Comparison of ENCODE assay signal across 1 cellular context in the genomic region with DNA sequence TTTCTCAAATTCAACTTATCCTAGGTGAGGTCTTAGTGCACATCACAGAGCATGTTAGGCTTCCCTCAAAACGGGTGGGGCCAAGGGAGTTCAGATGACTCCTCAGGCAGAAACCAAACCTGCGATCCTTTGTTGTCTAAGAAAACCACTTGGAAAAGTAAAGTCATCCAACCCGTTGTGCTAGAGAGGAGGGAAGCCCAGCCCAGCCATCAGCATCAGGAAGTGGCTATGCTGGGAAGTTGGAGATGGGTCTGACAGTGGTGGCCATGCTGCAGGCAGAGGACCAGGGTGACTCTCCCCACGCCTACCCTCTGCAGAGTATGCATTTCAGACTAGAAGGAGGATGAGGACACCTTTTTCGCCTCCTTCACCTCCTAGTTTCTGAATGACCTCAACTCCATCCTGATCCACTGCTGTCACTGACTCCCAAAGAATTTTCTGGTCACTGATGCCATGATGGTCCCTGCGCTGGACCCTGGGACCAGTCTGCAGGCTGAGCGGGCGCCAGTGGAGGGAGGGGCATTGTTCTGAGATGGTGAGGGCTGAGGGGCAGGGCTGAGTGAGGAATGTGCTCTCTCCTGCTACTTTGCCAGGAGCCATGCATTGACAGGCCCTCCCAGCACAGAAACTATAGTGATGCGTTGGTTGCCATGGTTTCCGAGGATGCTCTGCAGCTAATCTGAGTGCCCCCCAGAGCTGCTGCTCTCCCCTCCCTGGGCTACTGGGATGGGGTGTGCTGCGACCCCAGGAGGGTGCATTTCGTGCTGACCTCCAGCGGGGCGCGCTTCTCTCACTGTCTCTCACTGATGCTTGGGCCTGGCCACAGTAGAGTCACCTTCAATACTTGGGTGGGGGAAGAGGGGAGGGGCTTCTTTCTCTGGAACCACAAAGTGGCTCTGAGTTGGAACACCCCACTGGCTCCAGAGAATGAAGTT.
TF ChIP-seq lines count a peak whose summit lies in the region.

No MANE protein-coding gene starts in this region.

TF ChIP-seq in HepG2, 621 proteins besides CTCF, POLR2A, EP300 and RAD21 (continued from another document and continues in another):
- TF ChIP-seq, protein P1, sequence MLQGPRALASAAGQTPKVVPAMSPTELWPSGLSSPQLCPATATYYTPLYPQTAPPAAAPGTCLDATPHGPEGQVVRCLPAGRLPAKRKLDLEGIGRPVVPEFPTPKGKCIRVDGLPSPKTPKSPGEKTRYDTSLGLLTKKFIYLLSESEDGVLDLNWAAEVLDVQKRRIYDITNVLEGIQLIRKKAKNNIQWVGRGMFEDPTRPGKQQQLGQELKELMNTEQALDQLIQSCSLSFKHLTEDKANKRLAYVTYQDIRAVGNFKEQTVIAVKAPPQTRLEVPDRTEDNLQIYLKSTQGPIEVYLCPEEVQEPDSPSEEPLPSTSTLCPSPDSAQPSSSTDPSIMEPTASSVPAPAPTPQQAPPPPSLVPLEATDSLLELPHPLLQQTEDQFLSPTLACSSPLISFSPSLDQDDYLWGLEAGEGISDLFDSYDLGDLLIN (CRISPR knock-in tag; IDR thresholded peaks at IDR 0.05; ENCODE audit: borderline replicate concordance), result no peak
- TF ChIP-seq CEBPG (CRISPR knock-in tag; IDR thresholded peaks at IDR 0.05) (no peak), FOSL1 (CRISPR knock-in tag; IDR thresholded peaks at IDR 0.05; ENCODE audit: borderline replicate concordance) (no peak), POLR2AphosphoS2 (IDR thresholded peaks at IDR 0.05; ENCODE audit: low read depth, low read length) (no peak), ZMAT5 (CRISPR knock-in tag; IDR thresholded peaks at IDR 0.05; ENCODE audit: borderline replicate concordance, low read depth) (no peak), ZNF687 (CRISPR knock-in tag; IDR thresholded peaks at IDR 0.05) (peak; percentile 41), NR1H2 (CRISPR knock-in tag; IDR thresholded peaks at IDR 0.05; ENCODE audit: borderline replicate concordance, low read depth) (no peak), IKZF1 (IDR thresholded peaks at IDR 0.05) (no peak), SUZ12 (IDR thresholded peaks at IDR 0.05; ENCODE audit: low read depth, low read length) (no peak), ZNF562 (CRISPR knock-in tag; IDR thresholded peaks at IDR 0.05; ENCODE audit: borderline replicate concordance) (no peak), TOPORS (CRISPR knock-in tag; IDR thresholded peaks at IDR 0.05) (0 out of 2 replicates have a peak, but pooled peaks have one; percentile 40), HNRNPL (IDR thresholded peaks at IDR 0.05; ENCODE audit: low read depth, low read length) (no peak), ZNF652 (CRISPR knock-in tag; IDR thresholded peaks at IDR 0.05; ENCODE audit: borderline replicate concordance, low read depth) (no peak), HNRNPUL1 (IDR thresholded peaks at IDR 0.05; ENCODE audit: low read depth, low read length) (no peak), ZNF207 (IDR thresholded peaks at IDR 0.05; ENCODE audit: borderline replicate concordance) (no peak), TCF7L2 (IDR thresholded peaks at IDR 0.05; ENCODE audit: low read depth, low read length) (no peak), TSC22D2 (CRISPR knock-in tag; IDR thresholded peaks at IDR 0.05; ENCODE audit: borderline replicate concordance) (no peak), ZNF644 (CRISPR knock-in tag; IDR thresholded peaks at IDR 0.05; ENCODE audit: low read depth) (no peak), ATF4 (CRISPR knock-in tag; IDR thresholded peaks at IDR 0.05) (no peak), ZNF225 (CRISPR knock-in tag; IDR thresholded peaks at IDR 0.05) (no peak), ZNF784 (CRISPR knock-in tag; IDR thresholded peaks at IDR 0.05; ENCODE audit: borderline replicate concordance) (no peak), TIGD3 (CRISPR knock-in tag; IDR thresholded peaks at IDR 0.05; ENCODE audit: borderline replicate concordance) (0 out of 2 replicates have a peak, but pooled peaks have one; percentile 46), ZNF343 (CRISPR knock-in tag; IDR thresholded peaks at IDR 0.05) (no peak), ZMYM3 (CRISPR knock-in tag; IDR thresholded peaks at IDR 0.05) (no peak), CSRNP1 (CRISPR knock-in tag; IDR thresholded peaks at IDR 0.05) (0 out of 2 replicates have a peak, but pooled peaks have one; percentile 31), ZSCAN21 (CRISPR knock-in tag; IDR thresholded peaks at IDR 0.05; ENCODE audit: borderline replicate concordance) (no peak), ZNF281 (CRISPR knock-in tag; IDR thresholded peaks at IDR 0.05; ENCODE audit: borderline replicate concordance) (no peak), SMARCC2 (IDR thresholded peaks at IDR 0.05) (no peak)
- TF ChIP-seq, protein P2, sequence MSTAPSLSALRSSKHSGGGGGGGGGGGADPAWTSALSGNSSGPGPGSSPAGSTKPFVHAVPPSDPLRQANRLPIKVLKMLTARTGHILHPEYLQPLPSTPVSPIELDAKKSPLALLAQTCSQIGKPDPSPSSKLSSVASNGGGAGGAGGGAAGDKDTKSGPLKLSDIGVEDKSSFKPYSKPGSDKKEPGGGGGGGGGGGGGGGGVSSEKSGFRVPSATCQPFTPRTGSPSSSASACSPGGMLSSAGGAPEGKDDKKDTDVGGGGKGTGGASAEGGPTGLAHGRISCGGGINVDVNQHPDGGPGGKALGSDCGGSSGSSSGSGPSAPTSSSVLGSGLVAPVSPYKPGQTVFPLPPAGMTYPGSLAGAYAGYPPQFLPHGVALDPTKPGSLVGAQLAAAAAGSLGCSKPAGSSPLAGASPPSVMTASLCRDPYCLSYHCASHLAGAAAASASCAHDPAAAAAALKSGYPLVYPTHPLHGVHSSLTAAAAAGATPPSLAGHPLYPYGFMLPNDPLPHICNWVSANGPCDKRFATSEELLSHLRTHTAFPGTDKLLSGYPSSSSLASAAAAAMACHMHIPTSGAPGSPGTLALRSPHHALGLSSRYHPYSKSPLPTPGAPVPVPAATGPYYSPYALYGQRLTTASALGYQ (CRISPR knock-in tag; IDR thresholded peaks at IDR 0.05), result no peak
- TF ChIP-seq, protein P3, sequence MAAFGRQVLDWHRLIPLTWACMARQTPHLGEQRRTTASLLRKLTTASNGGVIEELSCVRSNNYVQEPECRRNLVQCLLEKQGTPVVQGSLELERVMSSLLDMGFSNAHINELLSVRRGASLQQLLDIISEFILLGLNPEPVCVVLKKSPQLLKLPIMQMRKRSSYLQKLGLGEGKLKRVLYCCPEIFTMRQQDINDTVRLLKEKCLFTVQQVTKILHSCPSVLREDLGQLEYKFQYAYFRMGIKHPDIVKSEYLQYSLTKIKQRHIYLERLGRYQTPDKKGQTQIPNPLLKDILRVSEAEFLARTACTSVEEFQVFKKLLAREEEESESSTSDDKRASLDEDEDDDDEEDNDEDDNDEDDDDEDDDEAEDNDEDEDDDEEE (CRISPR knock-in tag; IDR thresholded peaks at IDR 0.05), result no peak
- TF ChIP-seq, protein P4, sequence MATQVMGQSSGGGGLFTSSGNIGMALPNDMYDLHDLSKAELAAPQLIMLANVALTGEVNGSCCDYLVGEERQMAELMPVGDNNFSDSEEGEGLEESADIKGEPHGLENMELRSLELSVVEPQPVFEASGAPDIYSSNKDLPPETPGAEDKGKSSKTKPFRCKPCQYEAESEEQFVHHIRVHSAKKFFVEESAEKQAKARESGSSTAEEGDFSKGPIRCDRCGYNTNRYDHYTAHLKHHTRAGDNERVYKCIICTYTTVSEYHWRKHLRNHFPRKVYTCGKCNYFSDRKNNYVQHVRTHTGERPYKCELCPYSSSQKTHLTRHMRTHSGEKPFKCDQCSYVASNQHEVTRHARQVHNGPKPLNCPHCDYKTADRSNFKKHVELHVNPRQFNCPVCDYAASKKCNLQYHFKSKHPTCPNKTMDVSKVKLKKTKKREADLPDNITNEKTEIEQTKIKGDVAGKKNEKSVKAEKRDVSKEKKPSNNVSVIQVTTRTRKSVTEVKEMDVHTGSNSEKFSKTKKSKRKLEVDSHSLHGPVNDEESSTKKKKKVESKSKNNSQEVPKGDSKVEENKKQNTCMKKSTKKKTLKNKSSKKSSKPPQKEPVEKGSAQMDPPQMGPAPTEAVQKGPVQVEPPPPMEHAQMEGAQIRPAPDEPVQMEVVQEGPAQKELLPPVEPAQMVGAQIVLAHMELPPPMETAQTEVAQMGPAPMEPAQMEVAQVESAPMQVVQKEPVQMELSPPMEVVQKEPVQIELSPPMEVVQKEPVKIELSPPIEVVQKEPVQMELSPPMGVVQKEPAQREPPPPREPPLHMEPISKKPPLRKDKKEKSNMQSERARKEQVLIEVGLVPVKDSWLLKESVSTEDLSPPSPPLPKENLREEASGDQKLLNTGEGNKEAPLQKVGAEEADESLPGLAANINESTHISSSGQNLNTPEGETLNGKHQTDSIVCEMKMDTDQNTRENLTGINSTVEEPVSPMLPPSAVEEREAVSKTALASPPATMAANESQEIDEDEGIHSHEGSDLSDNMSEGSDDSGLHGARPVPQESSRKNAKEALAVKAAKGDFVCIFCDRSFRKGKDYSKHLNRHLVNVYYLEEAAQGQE (IDR thresholded peaks at IDR 0.05; ENCODE audit: borderline replicate concordance in 1 of 2, low read depth in 1 of 2, low read length in 2 of 2), result no peak
